In genomic region chr2:66578067-66578852, GRCh38 we compare ENCODE assay signal across 11 cellular contexts.
DNase-seq lines count a peak whose midpoint lies in the region; FAIRE-seq and TF ChIP-seq lines count a peak whose summit lies in the region.
"Had no signal": no experiment of that assay in that cellular context is flagged by ENCODE, and none has a peak within 500 bp of the region (broad histone marks: within the 10 kb centered on the region; RNA-seq: fewer than 3 reads in every experiment).

No MANE protein-coding gene starts in this region.

- no peak for FAIRE-seq in small intestine (lab: Jason Lieb, UNC)

- H3K4me3 ChIP-seq in choroid plexus epithelial cell (ENCODE audit: low read depth, low read length) (peak overlapping the region; percentile 33), mesodermal cell (ENCODE audit: extremely low read depth, insufficient read depth, low read length, poor library complexity, severe bottlenecking) (peak overlapping the region; percentile 57), small intestine (ENCODE audit: low read depth in 1 of 2, low read length in 2 of 2) (no peak overlapping the region)

- H3K27ac ChIP-seq in mesodermal cell (ENCODE audit: low read depth, low read length, severe bottlenecking) (peak overlapping the region; percentile 96), small intestine (ENCODE audit: low read depth in 1 of 2, low read length in 1 of 2) (peak overlapping the region in 1 of 2 donors; percentile 66)
- H3K27ac ChIP-seq: KMS-11, WERI-Rb-1 had no signal

- H3K27me3 ChIP-seq in small intestine (ENCODE audit: control insufficient read depth in 2 of 2, insufficient read depth in 2 of 2, low read length in 2 of 2) = peaks cover 17 to 48% of the 10 kb centered on the region in 2 donors

- TF ChIP-seq CTCF in choroid plexus epithelial cell (conservative IDR thresholded peaks at IDR 0.05; ENCODE audit: low read depth, low read length) (no peak), type B pancreatic cell (conservative IDR thresholded peaks at IDR 0.05) (no peak)

- WGBS in mesodermal cell (ENCODE audit: insufficient coverage in 2 of 2), 2 experiments = 0% methylated on average over 16 to 18 of the region's 31 CpGs
- WGBS in small intestine, 3 donors = 4 to 10% (median 6%) methylated on average over 31 of the region's 31 CpGs

- peaks cover 37% of the 10 kb centered on the region for H3K4me1 Mint-ChIP-seq in type B pancreatic cell (ENCODE audit: unreplicated experiment)

- peaks cover 36% of the 10 kb centered on the region for H3K27me3 Mint-ChIP-seq in type B pancreatic cell

- H3K9me3 ChIP-seq in mesodermal cell (ENCODE audit: control insufficient read depth, low read length) (no peaks in the 10 kb centered on the region), small intestine (ENCODE audit: control insufficient read depth, low read depth) (no peaks in the 10 kb centered on the region)

- peak overlapping the region; percentile 91 for H3K4me3 Mint-ChIP-seq in type B pancreatic cell
- H3K4me3 Mint-ChIP-seq: activated naive CD4-positive, alpha-beta T cell treated with anti-CD3 and anti-CD28 coated beads, Interleukin-2, amount 50 U/mL, for 24 hours had no signal

- H3K4me1 ChIP-seq in mesodermal cell (ENCODE audit: control insufficient read depth, insufficient read depth, low read length, poor library complexity, severe bottlenecking) (peaks cover 15% of the 10 kb centered on the region), small intestine (ENCODE audit: control insufficient read depth in 2 of 2, insufficient read depth in 1 of 2, low read depth in 1 of 2, low read length in 1 of 2) (peaks cover 0 to 5% of the 10 kb centered on the region in 2 donors)

- H3K36me3 Mint-ChIP-seq in type B pancreatic cell = no peaks in the 10 kb centered on the region
- H3K36me3 Mint-ChIP-seq: activated naive CD4-positive, alpha-beta T cell treated with anti-CD3 and anti-CD28 coated beads, Interleukin-2, amount 50 U/mL, for 24 hours had no signal

- peak; percentile 20 for DNase-seq in M059J (ENCODE audit: low read depth)
- peak; percentile 28 for DNase-seq in choroid plexus epithelial cell (ENCODE audit: low read depth)
- DNase-seq in type B pancreatic cell (ENCODE audit: extremely low spot score, unreplicated experiment) = no peak
- no peak for DNase-seq in small intestine
- DNase-seq in stimulated activated CD4-positive, alpha-beta T cell treated with anti-CD3 and anti-CD28 coated beads, Interleukin-4, amount 100 ng/mL, for 4 hours = no peak
- no peak for DNase-seq in GOT3 (lab: John Stamatoyannopoulos, UW)
- no peak for DNase-seq in HUDEP-2 (lab: John Stamatoyannopoulos, UW; ENCODE audit: unreplicated experiment in 76 of 76)
- DNase-seq: WERI-Rb-1 had no signal

- H3K27ac Mint-ChIP-seq in type B pancreatic cell = peak overlapping the region; percentile 94
- H3K27ac Mint-ChIP-seq: activated naive CD4-positive, alpha-beta T cell treated with anti-CD3 and anti-CD28 coated beads, Interleukin-2, amount 50 U/mL, for 24 hours had no signal

- no peaks in the 10 kb centered on the region for H3K9me3 Mint-ChIP-seq in type B pancreatic cell
- H3K9me3 Mint-ChIP-seq: activated naive CD4-positive, alpha-beta T cell treated with anti-CD3 and anti-CD28 coated beads, Interleukin-2, amount 50 U/mL, for 24 hours had no signal

- no peaks in the 10 kb centered on the region for H3K36me3 ChIP-seq in mesodermal cell (ENCODE audit: control insufficient read depth, insufficient read depth, low read length)
- no peaks in the 10 kb centered on the region for H3K36me3 ChIP-seq in small intestine (ENCODE audit: control insufficient read depth in 2 of 2, insufficient read depth in 2 of 2, low read length in 2 of 2)
- H3K36me3 ChIP-seq: WERI-Rb-1 had no signal

Comparison
In these comparisons a context has a peak if more than half of its experiments do, and no peak if none do; other contexts are left out.
1. DNase-seq: peak in M059J (single experiment) and choroid plexus epithelial cell (single experiment); none in type B pancreatic cell (single experiment), small intestine (single experiment), stimulated activated CD4-positive, alpha-beta T cell treated with anti-CD3 and anti-CD28 coated beads, Interleukin-4, amount 100 ng/mL, for 4 hours (0 of 2), GOT3 (single experiment) and HUDEP-2 (0 of 76).
2. H3K4me3 ChIP-seq: peak in choroid plexus epithelial cell (single experiment) and mesodermal cell (single experiment); none in small intestine (0 of 2).